ENCODE assay signal across 7 cellular contexts in genomic region chr5:32713396-32714381, GRCh38. TPM values are rescaled to one million over a fixed set of nuclear protein-coding genes. Genes with fewer than 3 reads are reported as not detected.
DNase-seq lines count a peak whose midpoint lies in the region; ATAC-seq and TF ChIP-seq lines count a peak whose summit lies in the region.

No MANE protein-coding gene starts in this region.

- no peak overlapping the region for H2AFZ ChIP-seq in smooth muscle cell (ENCODE audit: low read depth)

- H3K9me3 ChIP-seq in iPS-20b (ENCODE audit: insufficient read depth, low read depth, low read length) = peaks cover 3% of the 10 kb centered on the region; the same call in 1 of the 2 replicates
- no peaks in the 10 kb centered on the region for H3K9me3 ChIP-seq in smooth muscle cell (replicated peaks; ENCODE audit: low read depth)

- no peak for ATAC-seq in HG03378 (IDR thresholded peaks at IDR 0.05; ENCODE audit: unreplicated experiment)

- DNase-seq in HFF-Myc (ENCODE audit: extremely low read depth, low read depth) = no peak
- peak; percentile 34 for DNase-seq in astrocyte of the hippocampus (ENCODE audit: low read depth, low spot score)
- no peak for DNase-seq in smooth muscle cell (lab: John Stamatoyannopoulos, UW; ENCODE audit: unreplicated experiment)
- DNase-seq in GM19240 (ENCODE audit: insufficient read length, low spot score) = no peak
- DNase-seq in NCI-H146 (lab: John Stamatoyannopoulos, UW) = no peak

- H3K79me2 ChIP-seq in smooth muscle cell (ENCODE audit: low read depth) = no peaks in the 10 kb centered on the region

- no peak for TF ChIP-seq CTCF in HFF-Myc (IDR thresholded peaks at IDR 0.05; ENCODE audit: low read depth, low read length, missing control alignments)
- TF ChIP-seq CTCF in smooth muscle cell (IDR thresholded peaks at IDR 0.05; ENCODE audit: borderline replicate concordance, insufficient read depth, poor library complexity, severe bottlenecking) = no peak

- H3K4me1 ChIP-seq in iPS-20b (ENCODE audit: insufficient read depth, low read length) (peaks cover 10% of the 10 kb centered on the region; the same call in 1 of the 2 replicates), smooth muscle cell (ENCODE audit: low read depth) (peaks cover 37% of the 10 kb centered on the region)

- H3K9ac ChIP-seq in iPS-20b (ENCODE audit: low read depth, low read length) (no peak overlapping the region), smooth muscle cell (ENCODE audit: low read depth) (no peak overlapping the region)

- H3K36me3 ChIP-seq in iPS-20b (ENCODE audit: insufficient read depth, low read depth, low read length) (no peaks in the 10 kb centered on the region), smooth muscle cell (ENCODE audit: low read depth) (no peaks in the 10 kb centered on the region)

- H3K4me3 ChIP-seq in HFF-Myc (replicated peaks; ENCODE audit: low read depth, low read length) = peak overlapping the region; percentile 40
- H3K4me3 ChIP-seq in iPS-20b (ENCODE audit: low read length) = peak overlapping the region; percentile 58
- H3K4me3 ChIP-seq in smooth muscle cell = peak overlapping the region; percentile 58

- H3F3A ChIP-seq in smooth muscle cell (ENCODE audit: low read depth) = no peaks in the 10 kb centered on the region

- H3K27ac ChIP-seq in iPS-20b (ENCODE audit: low read length) (no peak overlapping the region), smooth muscle cell (ENCODE audit: low read depth) (no peak overlapping the region)

- 7% methylated on average over 65 of the region's 65 CpGs for WGBS in smooth muscle cell (ENCODE audit: low lambda C conversion rate)

- H3K27me3 ChIP-seq in iPS-20b (ENCODE audit: insufficient read depth, low read length) (peaks cover 78% of the 10 kb centered on the region), smooth muscle cell (ENCODE audit: low read depth) (peaks cover 61% of the 10 kb centered on the region)

- peak overlapping the region; percentile 94 for H3K4me2 ChIP-seq in smooth muscle cell

- no peaks in the 10 kb centered on the region for H4K20me1 ChIP-seq in smooth muscle cell (ENCODE audit: low read depth)

RNA-seq across cellular contexts. Expression of gene NPR3, which starts 2.6 kb away (rescaled TPM):
- 5.4 and 9.4 TPM in 2 replicates for total RNA-seq in smooth muscle cell
- 1.4 and 2.5 TPM in 2 replicates for polyA plus RNA-seq in smooth muscle cell
